ENCODE assay signal across 9 cellular contexts in genomic region chr6:31128093-31128676, GRCh38. TPM values are rescaled to one million over a fixed set of nuclear protein-coding genes. Genes with fewer than 3 reads are reported as not detected.
DNase-seq lines count a peak whose midpoint lies in the region; ATAC-seq and TF ChIP-seq lines count a peak whose summit lies in the region.
"Had no signal": no experiment of that assay in that cellular context is flagged by ENCODE, and none has a peak within 500 bp of the region (broad histone marks: within the 10 kb centered on the region; RNA-seq: fewer than 3 reads in every experiment).

No MANE protein-coding gene starts in this region.

- H3K9me3 ChIP-seq in T-helper 17 cell (ENCODE audit: control insufficient read depth, low read length, poor library complexity, severe bottlenecking), result no peaks in the 10 kb centered on the region
- no peaks in the 10 kb centered on the region for H3K9me3 ChIP-seq in ascending aorta

- no peak overlapping the region for H3K27ac ChIP-seq in ascending aorta

- peaks cover 0 to under 1% of the 10 kb centered on the region in 2 donors for H3K4me1 ChIP-seq in ascending aorta

- H3K27ac Mint-ChIP-seq in T-helper 17 cell, result peak overlapping the region; percentile 80

- peaks cover 11% of the 10 kb centered on the region for H3K4me1 Mint-ChIP-seq in T-helper 17 cell

- H3K4me3 Mint-ChIP-seq in T-helper 17 cell, result no peak overlapping the region

- intact Hi-C loops in ascending aorta (cut with DNase I), result no loop called here

- no peak overlapping the region for H3K4me3 ChIP-seq in Jurkat, Clone E6-1 (ENCODE audit: low read length)
- H3K4me3 ChIP-seq in ascending aorta, result no peak overlapping the region

- peak; percentile 86 for ATAC-seq in T-helper 17 cell

- no peaks in the 10 kb centered on the region for H3K27me3 ChIP-seq in ascending aorta

- peaks cover 20% of the 10 kb centered on the region for H3K27me3 Mint-ChIP-seq in T-helper 17 cell

- peak; percentile 43 to 90 (median 82) for TF ChIP-seq CTCF in ascending aorta (IDR thresholded peaks at IDR 0.05)

- H3K36me3 Mint-ChIP-seq in T-helper 17 cell (ENCODE audit: low read depth), result no peaks in the 10 kb centered on the region

- DNase-seq in DMS53 (lab: John Stamatoyannopoulos, UW) (peak; percentile 81), T-helper 17 cell (peak; percentile 53 to 75 (median 57)), ascending aorta (ENCODE audit: low spot score in 2 of 2) (peak in 1 of 2 donors; percentile 76), iris pigment epithelial cell (ENCODE audit: low read depth) (peak; percentile 28), ureter (ENCODE audit: low spot score) (no peak), middle frontal gyrus (ENCODE audit: extremely low spot score, low spot score) (no peak)
- peak; percentile 24 for DNase-seq in Jurkat, Clone E6-1 (ENCODE audit: low read depth, low spot score)
- peak; percentile 80 to 86 for DNase-seq in stimulated activated CD4-positive, alpha-beta T cell treated with anti-CD3 and anti-CD28 coated beads, Interleukin-2, amount 100 ng/mL, for 24 hours

- H3K36me3 ChIP-seq in ascending aorta, result no peaks in the 10 kb centered on the region

RNA-seq across cellular contexts. Expression of gene CDSN, which starts 7.9 kb away (rescaled TPM):
- not detected for polyA plus RNA-seq in Jurkat, Clone E6-1 (2012; ENCODE audit: insufficient read depth, insufficient read length)
- total RNA-seq in T-helper 17 cell (not detected), ascending aorta (not detected), ureter (not detected)
- total RNA-seq: T-helper 1 cell treated with Interleukin-12 subunit alpha and Interleukin-12 subunit beta and Interleukin-4 antibody, amounts not matched to agents 30 ng/mL and 1 ng/mL, for 36 hours had no signal

RNA-seq across cellular contexts. Expression of gene PSORS1C2, which starts 10.7 kb away (rescaled TPM):
- not detected for polyA plus RNA-seq in Jurkat, Clone E6-1 (2012; ENCODE audit: insufficient read depth, insufficient read length)
- total RNA-seq in T-helper 17 cell (not detected), ascending aorta (5.2 TPM), ureter (not detected)
- total RNA-seq: T-helper 1 cell treated with Interleukin-12 subunit alpha and Interleukin-12 subunit beta and Interleukin-4 antibody, amounts not matched to agents 30 ng/mL and 1 ng/mL, for 36 hours had no signal

RNA-seq across cellular contexts. Expression of gene PSORS1C1, which starts 13.6 kb away (rescaled TPM):
- not detected for polyA plus RNA-seq in Jurkat, Clone E6-1 (2012; ENCODE audit: insufficient read depth, insufficient read length)
- total RNA-seq in T-helper 17 cell, result not detected
- total RNA-seq in ascending aorta, result not detected
- total RNA-seq in ureter, result 0.10 TPM
- total RNA-seq: T-helper 1 cell treated with Interleukin-12 subunit alpha and Interleukin-12 subunit beta and Interleukin-4 antibody, amounts not matched to agents 30 ng/mL and 1 ng/mL, for 36 hours had no signal

RNA-seq across cellular contexts. Expression of gene C6orf15, which starts 15.8 kb away (rescaled TPM):
- polyA plus RNA-seq in Jurkat, Clone E6-1 (2012; ENCODE audit: insufficient read depth, insufficient read length), result not detected
- total RNA-seq in T-helper 17 cell (not detected), ascending aorta (not detected), ureter (not detected)
- total RNA-seq: T-helper 1 cell treated with Interleukin-12 subunit alpha and Interleukin-12 subunit beta and Interleukin-4 antibody, amounts not matched to agents 30 ng/mL and 1 ng/mL, for 36 hours had no signal

RNA-seq across cellular contexts. Expression of gene CCHCR1, which starts 29.4 kb away (rescaled TPM):
- polyA plus RNA-seq in Jurkat, Clone E6-1 (2012; ENCODE audit: insufficient read depth, insufficient read length), result 65.1 TPM
- total RNA-seq in T-helper 17 cell (10 to 100 TPM; 17.9 to 18.0 TPM), ascending aorta (14.7 TPM), ureter (23.4 TPM)

Comparison
In these comparisons a context has a peak if more than half of its experiments do, and no peak if none do; other contexts are left out.
1. DNase-seq: peak in DMS53 (single experiment), Jurkat, Clone E6-1 (single experiment), T-helper 17 cell (3 of 3), iris pigment epithelial cell (single experiment) and stimulated activated CD4-positive, alpha-beta T cell treated with anti-CD3 and anti-CD28 coated beads, Interleukin-2, amount 100 ng/mL, for 24 hours (2 of 2); none in ureter (single experiment) and middle frontal gyrus (single experiment).